In the genomic region with DNA sequence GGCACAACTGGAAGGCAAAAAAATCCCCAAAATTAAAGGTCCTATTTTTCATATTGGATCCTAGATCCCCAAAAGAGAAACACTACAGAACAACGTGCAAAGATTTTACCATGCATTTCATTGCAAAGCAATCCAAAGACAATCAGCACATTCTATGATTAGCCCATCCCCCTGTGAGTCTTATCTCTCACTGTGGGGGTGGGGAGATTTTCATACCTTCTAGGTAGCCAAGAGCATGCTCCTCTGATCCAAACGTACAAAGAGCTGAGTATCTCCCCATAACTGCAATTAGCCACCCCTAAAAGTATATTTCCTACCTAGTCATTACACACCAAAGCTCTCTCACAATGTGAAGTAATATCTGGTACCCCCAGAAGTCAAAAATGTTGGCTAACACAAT, we compare ENCODE assay signal across 17 cellular contexts. TPM values are rescaled to one million over a fixed set of nuclear protein-coding genes. Genes with fewer than 3 reads are reported as not detected.
DNase-seq lines count a peak whose midpoint lies in the region; ATAC-seq and TF ChIP-seq lines count a peak whose summit lies in the region.
"Had no signal": no experiment of that assay in that cellular context is flagged by ENCODE, and none has a peak within 500 bp of the region (broad histone marks: within the 10 kb centered on the region; RNA-seq: fewer than 3 reads in every experiment).

No MANE protein-coding gene starts in this region.

- no peaks in the 10 kb centered on the region for H3K36me3 Mint-ChIP-seq in activated T-helper 17 cell treated with anti-CD3 and anti-CD28 coated beads, Interleukin-2, amount 50 U/mL, for 72 hours (ENCODE audit: low read depth)
- H3K36me3 Mint-ChIP-seq: CD4-positive, CD25-positive, alpha-beta regulatory T cell; CD8-positive, alpha-beta T cell had no signal

- H2AFZ ChIP-seq in KMS-11 (ENCODE audit: low read depth): peak overlapping the region; percentile 14; the same call in 1 of the 2 replicates
- H2AFZ ChIP-seq in hepatocyte: no peak overlapping the region
- H2AFZ ChIP-seq: GM23248 had no signal

- H3K4me3 Mint-ChIP-seq in stimulated activated naive CD8-positive, alpha-beta T cell treated with anti-CD3 and anti-CD28 coated beads, Interleukin-15, amount 100 ng/mL, for 72 hours: no peak overlapping the region
- H3K4me3 Mint-ChIP-seq in activated T-helper 17 cell treated with anti-CD3 and anti-CD28 coated beads, Interleukin-2, amount 50 U/mL, for 72 hours: no peak overlapping the region
- H3K4me3 Mint-ChIP-seq: B cell; CD4-positive, CD25-positive, alpha-beta regulatory T cell; CD8-positive, alpha-beta T cell had no signal

- no peak for DNase-seq in stimulated activated naive CD8-positive, alpha-beta T cell treated with anti-CD3 and anti-CD28 coated beads, Interleukin-15, Interleukin-2, amounts not matched to agents 100 U/mL and 50 U/mL, for 24 hours
- DNase-seq in stimulated activated naive CD8-positive, alpha-beta T cell treated with anti-CD3 and anti-CD28 coated beads, Interleukin-15, amount 100 ng/mL, for 72 hours: no peak
- DNase-seq in hepatocyte (ENCODE audit: low spot score): no peak
- no peak for DNase-seq in stimulated activated naive CD4-positive, alpha-beta T cell treated with Interleukin-2 at 50 U/mL for 16 hours (lab: John Stamatoyannopoulos, UW)
- DNase-seq: Caco-2; CD4-positive, CD25-positive, alpha-beta regulatory T cell; CD8-positive, alpha-beta T cell; DMS153; DND-41; GM23248; H7; HCEC 1CT had no signal

- H4K20me1 ChIP-seq in KMS-11 (ENCODE audit: insufficient read depth): no peaks in the 10 kb centered on the region
- no peaks in the 10 kb centered on the region for H4K20me1 ChIP-seq in hepatocyte (ENCODE audit: insufficient read depth, poor library complexity, severe bottlenecking)
- H4K20me1 ChIP-seq: BLaER1 had no signal

- no peaks in the 10 kb centered on the region for H3K9me3 ChIP-seq in hepatocyte (ENCODE audit: low read depth)

- no peak overlapping the region for H3K4me3 ChIP-seq in KMS-11 (IDR thresholded peaks at IDR 0.05; ENCODE audit: insufficient read depth, low read depth, low read length)
- H3K4me3 ChIP-seq in hepatocyte: no peak overlapping the region
- H3K4me3 ChIP-seq: BLaER1, GM23248 had no signal

- TF ChIP-seq CTCF in KMS-11 (conservative IDR thresholded peaks at IDR 0.05; ENCODE audit: low read depth, low read length) (no peak), hepatocyte (IDR thresholded peaks at IDR 0.05; ENCODE audit: poor library complexity) (no peak)

- H3K9me2 ChIP-seq in hepatocyte (replicated peaks; ENCODE audit: insufficient read depth): no peaks in the 10 kb centered on the region

- H3K4me1 ChIP-seq in KMS-11 (ENCODE audit: low read depth, poor library complexity, severe bottlenecking): peaks cover 18% of the 10 kb centered on the region
- no peaks in the 10 kb centered on the region for H3K4me1 ChIP-seq in hepatocyte (ENCODE audit: insufficient read depth)
- H3K4me1 ChIP-seq: BLaER1 had no signal

- H3K79me2 ChIP-seq in KMS-11 (ENCODE audit: insufficient read depth, low read depth) (no peaks in the 10 kb centered on the region), hepatocyte (no peaks in the 10 kb centered on the region)

- no peak overlapping the region for H3K27ac Mint-ChIP-seq in stimulated activated naive CD8-positive, alpha-beta T cell treated with anti-CD3 and anti-CD28 coated beads, Interleukin-15, amount 100 ng/mL, for 72 hours
- H3K27ac Mint-ChIP-seq in activated T-helper 17 cell treated with anti-CD3 and anti-CD28 coated beads, Interleukin-2, amount 50 U/mL, for 72 hours: no peak overlapping the region
- H3K27ac Mint-ChIP-seq: B cell; CD4-positive, CD25-positive, alpha-beta regulatory T cell; CD8-positive, alpha-beta T cell had no signal

- H3K27me3 Mint-ChIP-seq in stimulated activated naive CD8-positive, alpha-beta T cell treated with anti-CD3 and anti-CD28 coated beads, Interleukin-15, amount 100 ng/mL, for 72 hours: peaks cover 10% of the 10 kb centered on the region
- no peaks in the 10 kb centered on the region for H3K27me3 Mint-ChIP-seq in activated T-helper 17 cell treated with anti-CD3 and anti-CD28 coated beads, Interleukin-2, amount 50 U/mL, for 72 hours

- 48% methylated on average over 2 of the region's 2 CpGs for WGBS in hepatocyte (ENCODE audit: low lambda C conversion rate, missing lambda C conversion rate)

- peaks cover 9% of the 10 kb centered on the region for H3K4me1 Mint-ChIP-seq in stimulated activated naive CD8-positive, alpha-beta T cell treated with anti-CD3 and anti-CD28 coated beads, Interleukin-15, amount 100 ng/mL, for 72 hours
- peaks cover 7% of the 10 kb centered on the region for H3K4me1 Mint-ChIP-seq in activated T-helper 17 cell treated with anti-CD3 and anti-CD28 coated beads, Interleukin-2, amount 50 U/mL, for 72 hours
- H3K4me1 Mint-ChIP-seq: B cell; CD4-positive, CD25-positive, alpha-beta regulatory T cell had no signal

- H3K9ac ChIP-seq in KMS-11: no peak overlapping the region
- H3K9ac ChIP-seq: BLaER1, GM23248 had no signal

- H3K27ac ChIP-seq in KMS-11: no peak overlapping the region
- no peak overlapping the region for H3K27ac ChIP-seq in hepatocyte
- H3K27ac ChIP-seq: BLaER1, C4-2B, GM23248 had no signal

- ATAC-seq in stimulated activated naive CD8-positive, alpha-beta T cell treated with anti-CD3 and anti-CD28 coated beads, Interleukin-15, Interleukin-2, amounts not matched to agents 100 U/mL and 50 U/mL, for 24 hours: peak; percentile 52
- ATAC-seq in stimulated activated naive CD8-positive, alpha-beta T cell treated with anti-CD3 and anti-CD28 coated beads, Interleukin-15, amount 100 ng/mL, for 72 hours: no peak
- ATAC-seq in activated T-helper 17 cell treated with anti-CD3 and anti-CD28 coated beads, Interleukin-2, amount 50 U/mL, for 72 hours (replicated peaks): peak; percentile 23
- ATAC-seq: CD8-positive, alpha-beta T cell had no signal

- no peaks in the 10 kb centered on the region for H3K9me3 Mint-ChIP-seq in stimulated activated naive CD8-positive, alpha-beta T cell treated with anti-CD3 and anti-CD28 coated beads, Interleukin-15, amount 100 ng/mL, for 72 hours
- no peaks in the 10 kb centered on the region for H3K9me3 Mint-ChIP-seq in activated T-helper 17 cell treated with anti-CD3 and anti-CD28 coated beads, Interleukin-2, amount 50 U/mL, for 72 hours
- H3K9me3 Mint-ChIP-seq: CD4-positive, CD25-positive, alpha-beta regulatory T cell had no signal

- no peak overlapping the region; the same call in 1 of the 2 replicates for H3K4me2 ChIP-seq in KMS-11
- H3K4me2 ChIP-seq in hepatocyte: no peak overlapping the region
- H3K4me2 ChIP-seq: BLaER1 had no signal

- no peaks in the 10 kb centered on the region for H3K36me3 ChIP-seq in KMS-11 (ENCODE audit: insufficient read depth)
- H3K36me3 ChIP-seq in hepatocyte (replicated peaks; ENCODE audit: insufficient read depth, low read depth): no peaks in the 10 kb centered on the region
- H3K36me3 ChIP-seq: BLaER1 had no signal

- H3K27me3 ChIP-seq in KMS-11 (ENCODE audit: insufficient read depth, low read depth) (no peaks in the 10 kb centered on the region), hepatocyte (no peaks in the 10 kb centered on the region)
- H3K27me3 ChIP-seq: BLaER1 had no signal

RNA-seq across cellular contexts. Expression of a gene that starts 22.2 kb away (rescaled TPM):
- total RNA-seq in activated T-helper 17 cell treated with anti-CD3 and anti-CD28 coated beads, Interleukin-2, amount 50 U/mL, for 72 hours: 10 to 100 TPM; 40.0 to 46.2 TPM
- total RNA-seq in hepatocyte: 58.1 and 80.4 TPM in 2 replicates
- 87.1 and 92.0 TPM in 2 replicates for polyA plus RNA-seq in hepatocyte
